ENCODE assay signal across 24 cellular contexts in the genomic region with DNA sequence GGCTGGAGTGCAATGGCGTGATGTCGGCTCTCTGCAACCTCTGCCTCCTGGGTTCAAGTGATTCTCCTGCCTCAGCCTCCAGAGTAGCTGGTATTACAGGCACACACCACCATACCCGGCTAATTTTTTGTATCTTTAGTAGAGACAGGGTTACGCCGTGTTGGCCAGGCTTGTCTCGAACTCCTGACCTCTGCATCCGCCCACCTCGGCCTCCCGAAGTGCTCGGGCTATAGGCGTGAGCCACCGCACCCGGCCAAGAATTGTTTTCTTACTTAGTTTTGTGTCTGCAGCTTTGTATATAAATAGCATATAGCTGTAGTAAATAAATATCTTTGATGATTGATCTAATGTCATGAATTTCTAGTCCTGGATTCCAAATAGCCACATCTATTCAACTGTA.
"Had no signal": no experiment of that assay in that cellular context is flagged by ENCODE, and none has a peak within 500 bp of the region (broad histone marks: within the 10 kb centered on the region; RNA-seq: fewer than 3 reads in every experiment).

No MANE protein-coding gene starts in this region.

- DNase-seq: colonic mucosa; cortex of kidney; dermis blood vessel endothelial cell; dorsolateral prefrontal cortex; effector CD4-positive, alpha-beta T cell; effector CD8-positive, alpha-beta T cell; effector memory CD4-positive, alpha-beta T cell; effector memory CD8-positive, alpha-beta T cell; endodermal cell; erythroblast; esophagus squamous epithelium; foreskin fibroblast; foreskin keratinocyte; foreskin melanocyte; gastrocnemius medialis; glutamatergic neuron; head of caudate nucleus; heart left ventricle; heart right ventricle had no signal

- H3K9me3 Mint-ChIP-seq: dendritic cell treated with granulocyte-macrophage colony-stimulating factor and Interleukin-4, amounts not matched to agents 40 ng/mL and 50 ng/mL, for 4 days; effector memory CD8-positive, alpha-beta T cell; endodermal cell had no signal

- H3K27ac ChIP-seq: colonic mucosa, coronary artery, epithelial cell of prostate, esophagus muscularis mucosa, esophagus squamous epithelium, foreskin keratinocyte, gastrocnemius medialis, gastroesophageal sphincter, heart left ventricle, heart right ventricle had no signal

- H3K27me3 Mint-ChIP-seq: dendritic cell treated with granulocyte-macrophage colony-stimulating factor and Interleukin-4, amounts not matched to agents 40 ng/mL and 50 ng/mL, for 4 days; effector memory CD8-positive, alpha-beta T cell had no signal

- H3K4me3 Mint-ChIP-seq: dendritic cell treated with granulocyte-macrophage colony-stimulating factor and Interleukin-4, amounts not matched to agents 40 ng/mL and 50 ng/mL, for 4 days; effector memory CD8-positive, alpha-beta T cell; endodermal cell had no signal

- H3K27ac Mint-ChIP-seq: dendritic cell treated with granulocyte-macrophage colony-stimulating factor and Interleukin-4, amounts not matched to agents 40 ng/mL and 50 ng/mL, for 4 days; effector memory CD8-positive, alpha-beta T cell; endodermal cell had no signal

- H3K4me1 Mint-ChIP-seq: endodermal cell had no signal
